8 cellular contexts compared by ENCODE assay signal in genomic region chr5:140182075-140182709, GRCh38. TPM values are rescaled to one million over a fixed set of nuclear protein-coding genes. Genes with fewer than 3 reads are reported as not detected.
DNase-seq lines count a peak whose midpoint lies in the region; ATAC-seq and TF ChIP-seq lines count a peak whose summit lies in the region.

No MANE protein-coding gene starts in this region.

- H3K36me3 ChIP-seq in right atrium auricular region (no peaks in the 10 kb centered on the region), stomach smooth muscle (ENCODE audit: control insufficient read depth in 2 of 2, insufficient read depth in 2 of 2, low read length in 2 of 2) (no peaks in the 10 kb centered on the region)

- no peak overlapping the region for H3K4me3 Mint-ChIP-seq in HFFc6

- peaks cover 26% of the 10 kb centered on the region for H3K4me1 Mint-ChIP-seq in HFFc6 (ENCODE audit: low read depth)

- peak overlapping the region; percentile 17; the same call in 1 of the 2 replicates for H3K27ac Mint-ChIP-seq in HFFc6

- no peaks in the 10 kb centered on the region for H3K36me3 Mint-ChIP-seq in HFFc6 (ENCODE audit: low read depth)

- H3K9ac ChIP-seq in stomach smooth muscle (ENCODE audit: low read length in 2 of 2), result peak overlapping the region in 1 of 2 donors; percentile 42

- H3K9me3 Mint-ChIP-seq in HFFc6, result no peaks in the 10 kb centered on the region

- ATAC-seq in GM18873 (IDR thresholded peaks at IDR 0.05; ENCODE audit: low FRiP score, unreplicated experiment) (no peak), GM21619 (IDR thresholded peaks at IDR 0.05; ENCODE audit: unreplicated experiment) (no peak)

- no peaks in the 10 kb centered on the region for H3K27me3 ChIP-seq in right atrium auricular region
- no peaks in the 10 kb centered on the region for H3K27me3 ChIP-seq in stomach smooth muscle (ENCODE audit: control insufficient read depth in 1 of 2, insufficient read depth in 2 of 2, low read length in 2 of 2)

- H3K4me1 ChIP-seq in right atrium auricular region, result peaks cover 0 to 69% of the 10 kb centered on the region in 2 donors
- peaks cover 42% of the 10 kb centered on the region for H3K4me1 ChIP-seq in stomach smooth muscle (ENCODE audit: control insufficient read depth, insufficient read depth, low read length)

- DNase-seq in HFFc6, result no peak
- peak; percentile 49 for DNase-seq in astrocyte of the spinal cord (ENCODE audit: low read depth, low spot score)
- no peak for DNase-seq in right atrium auricular region (ENCODE audit: low spot score)
- DNase-seq in NK-92 (lab: John Stamatoyannopoulos, UW; ENCODE audit: unreplicated experiment), result no peak
- DNase-seq in activated CD4-positive, CD25-positive, alpha-beta regulatory T cell treated with anti-CD3 and anti-CD28 coated beads, Interleukin-2, amount 50 U/mL, for 72 hours, result no peak

- H3K27ac ChIP-seq in right atrium auricular region (peak overlapping the region; percentile 78 to 82), stomach smooth muscle (ENCODE audit: low read length) (peak overlapping the region; percentile 56)

- in situ Hi-C loops in astrocyte of the spinal cord (cut with HindIII; ENCODE audit: low sequenced_read_pairs), result no loop called here

- no peaks in the 10 kb centered on the region; the same call in 1 of the 2 replicates for H3K27me3 Mint-ChIP-seq in HFFc6 (ENCODE audit: insufficient read depth)

- H3K4me3 ChIP-seq in astrocyte of the spinal cord (ENCODE audit: low read depth, low read length), result no peak overlapping the region
- no peak overlapping the region for H3K4me3 ChIP-seq in right atrium auricular region
- H3K4me3 ChIP-seq in stomach smooth muscle (ENCODE audit: low read length in 2 of 2), result no peak overlapping the region

- no peaks in the 10 kb centered on the region for H3K9me3 ChIP-seq in right atrium auricular region
- no peaks in the 10 kb centered on the region for H3K9me3 ChIP-seq in stomach smooth muscle (ENCODE audit: control insufficient read depth in 2 of 2, low read length in 2 of 2)

- no peak for TF ChIP-seq CTCF in HFFc6 (IDR thresholded peaks at IDR 0.05)
- no peak for TF ChIP-seq CTCF in astrocyte of the spinal cord (IDR thresholded peaks at IDR 0.05; ENCODE audit: low read depth, low read length)
- TF ChIP-seq CTCF in right atrium auricular region (IDR thresholded peaks at IDR 0.05), result no peak

RNA-seq across cellular contexts. Expression of gene CYSTM1, which starts 7.2 kb away (rescaled TPM):
- total RNA-seq in HFFc6 (2021; fragmentation: NEBNext Ultra II Directional; extraction: Animal tissue kit (Norgen Biotek cat#: 25700)), result 10 to 100 TPM; 11.6 to 16.7 (median 12.5) TPM
- total RNA-seq in right atrium auricular region, result 100 to 1,000 TPM in 1 of 2 donors, 10 to 100 TPM in 1; 89.8 to 143 TPM

RNA-seq across cellular contexts. Expression of gene IGIP, which starts 56.5 kb away (rescaled TPM):
- total RNA-seq in HFFc6 (2021; fragmentation: NEBNext Ultra II Directional; extraction: Animal tissue kit (Norgen Biotek cat#: 25700)), result 1 to 10 TPM; 3.4 to 8.4 (median 4.1) TPM
- total RNA-seq in right atrium auricular region, result 10 to 100 TPM; 13.7 to 13.8 TPM

Comparison
In these comparisons a context has a peak if more than half of its experiments do, and no peak if none do; other contexts are left out.
1. RNA of gene CYSTM1, which starts 7.2 kb away (total RNA-seq): 89.8 to 143 TPM in right atrium auricular region; 11.6 to 16.7 TPM in HFFc6; every median in the first group is over 4 times any median in the second.